1 cellular context compared by ENCODE assay signal in the genomic region with DNA sequence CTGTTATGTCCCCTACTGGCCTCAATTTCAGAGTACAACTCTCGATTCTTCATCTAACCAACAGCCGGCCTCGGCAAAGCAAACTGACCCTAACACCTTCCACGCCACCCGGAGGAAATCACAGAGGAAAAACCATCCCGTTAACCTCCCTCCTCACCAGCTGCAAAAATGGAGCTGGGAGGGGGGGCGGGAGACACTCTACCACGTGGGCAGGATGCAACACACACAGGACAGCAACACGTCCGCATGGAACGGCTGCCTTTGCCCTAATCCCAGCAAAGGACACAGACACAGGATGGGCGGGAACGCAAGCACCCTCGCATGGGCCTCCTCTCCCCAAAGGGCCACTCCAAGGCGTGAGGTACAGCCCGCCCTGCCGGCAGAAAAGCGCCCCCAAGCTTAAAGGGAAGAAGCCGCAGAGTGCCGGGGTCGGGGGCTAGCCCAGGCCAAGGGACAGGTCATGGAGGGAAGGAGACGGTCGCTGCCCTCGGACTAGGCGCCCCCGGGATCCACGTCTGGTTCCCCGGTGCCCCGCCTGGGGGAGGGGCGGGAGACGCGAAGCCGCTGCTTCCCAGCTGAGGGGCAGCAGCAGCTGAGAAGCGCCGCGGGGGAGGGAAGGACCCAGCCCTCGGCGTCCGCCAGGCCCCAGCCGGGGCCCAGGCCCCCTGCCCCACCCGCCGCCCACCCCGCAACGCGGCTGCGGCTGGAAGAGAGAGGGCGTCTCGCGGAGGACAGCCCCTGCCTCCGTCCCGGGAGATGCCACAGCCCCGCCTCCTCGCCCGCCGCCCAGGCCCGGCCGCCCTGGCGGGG.
TF ChIP-seq lines count a peak whose summit lies in the region.

No MANE protein-coding gene starts in this region.

TF ChIP-seq in HEK293, 187 proteins besides CTCF, POLR2A, EP300 and RAD21 (continued from another document and continues in another):
- TF ChIP-seq, protein P1, sequence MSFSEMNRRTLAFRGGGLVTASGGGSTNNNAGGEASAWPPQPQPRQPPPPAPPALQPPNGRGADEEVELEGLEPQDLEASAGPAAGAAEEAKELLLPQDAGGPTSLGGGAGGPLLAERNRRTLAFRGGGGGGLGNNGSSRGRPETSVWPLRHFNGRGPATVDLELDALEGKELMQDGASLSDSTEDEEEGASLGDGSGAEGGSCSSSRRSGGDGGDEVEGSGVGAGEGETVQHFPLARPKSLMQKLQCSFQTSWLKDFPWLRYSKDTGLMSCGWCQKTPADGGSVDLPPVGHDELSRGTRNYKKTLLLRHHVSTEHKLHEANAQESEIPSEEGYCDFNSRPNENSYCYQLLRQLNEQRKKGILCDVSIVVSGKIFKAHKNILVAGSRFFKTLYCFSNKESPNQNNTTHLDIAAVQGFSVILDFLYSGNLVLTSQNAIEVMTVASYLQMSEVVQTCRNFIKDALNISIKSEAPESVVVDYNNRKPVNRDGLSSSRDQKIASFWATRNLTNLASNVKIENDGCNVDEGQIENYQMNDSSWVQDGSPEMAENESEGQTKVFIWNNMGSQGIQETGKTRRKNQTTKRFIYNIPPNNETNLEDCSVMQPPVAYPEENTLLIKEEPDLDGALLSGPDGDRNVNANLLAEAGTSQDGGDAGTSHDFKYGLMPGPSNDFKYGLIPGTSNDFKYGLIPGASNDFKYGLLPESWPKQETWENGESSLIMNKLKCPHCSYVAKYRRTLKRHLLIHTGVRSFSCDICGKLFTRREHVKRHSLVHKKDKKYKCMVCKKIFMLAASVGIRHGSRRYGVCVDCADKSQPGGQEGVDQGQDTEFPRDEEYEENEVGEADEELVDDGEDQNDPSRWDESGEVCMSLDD (tag by site-specific recombination; IDR thresholded peaks at IDR 0.05) = peak; percentile 72
- TF ChIP-seq MYNN (tag by site-specific recombination; IDR thresholded peaks at IDR 0.05; ENCODE audit: borderline replicate concordance) (no peak), ZBTB21 (tag by site-specific recombination; IDR thresholded peaks at IDR 0.05) (no peak), ZNF394 (tag by site-specific recombination; IDR thresholded peaks at IDR 0.05; ENCODE audit: borderline replicate concordance) (peak; percentile 44; the same call in 1 of the 2 replicates), SP3 (tag by site-specific recombination; IDR thresholded peaks at IDR 0.05) (peak; percentile 63), IKZF3 (tag by site-specific recombination; IDR thresholded peaks at IDR 0.05) (0 out of 2 replicates have a peak, but pooled peaks have one; percentile 30), ZNF248 (tag by site-specific recombination; IDR thresholded peaks at IDR 0.05) (no peak), KLF16 (tag by site-specific recombination; IDR thresholded peaks at IDR 0.05) (peak; percentile 78), GFI1B (tag by site-specific recombination; IDR thresholded peaks at IDR 0.05) (no peak), ZFP69B (tag by site-specific recombination; IDR thresholded peaks at IDR 0.05) (0 out of 2 replicates have a peak, but pooled peaks have one; percentile 40), ZNF48 (tag by site-specific recombination; IDR thresholded peaks at IDR 0.05) (no peak), YY1 (tag by site-specific recombination; IDR thresholded peaks at IDR 0.05) (no peak), ZNF785 (tag by site-specific recombination; IDR thresholded peaks at IDR 0.05) (no peak), ZXDB (tag by site-specific recombination; IDR thresholded peaks at IDR 0.05) (peak; percentile 50), GLIS1 (tag by site-specific recombination; IDR thresholded peaks at IDR 0.05) (peak; percentile 15; the same call in 1 of the 2 replicates), ZNF24 (tag by site-specific recombination; IDR thresholded peaks at IDR 0.05) (peak; percentile 59; the same call in 1 of the 2 replicates), ZNF324 (tag by site-specific recombination; IDR thresholded peaks at IDR 0.05) (peak; percentile 57; the same call in 1 of the 2 replicates), GLIS2 (tag by site-specific recombination; IDR thresholded peaks at IDR 0.05) (peak; percentile 88), YY2 (tag by site-specific recombination; IDR thresholded peaks at IDR 0.05) (no peak), ZFHX2 (tag by site-specific recombination; conservative IDR thresholded peaks at IDR 0.05) (peak; percentile 7), KLF9 (tag by site-specific recombination; IDR thresholded peaks at IDR 0.05; ENCODE audit: low read depth) (peak; percentile 75), ZNF132 (tag by site-specific recombination; IDR thresholded peaks at IDR 0.05; ENCODE audit: borderline replicate concordance) (no peak), ZNF354C (tag by site-specific recombination; IDR thresholded peaks at IDR 0.05; ENCODE audit: borderline replicate concordance, low read depth) (no peak), ZNF473 (tag by site-specific recombination; IDR thresholded peaks at IDR 0.05) (no peak), ZNF174 (tag by site-specific recombination; IDR thresholded peaks at IDR 0.05) (no peak), SP7 (tag by site-specific recombination; IDR thresholded peaks at IDR 0.05) (peak; percentile 61; the same call in 1 of the 2 replicates), ZNF335 (tag by site-specific recombination; conservative IDR thresholded peaks at IDR 0.05) (peak; percentile 95), ZEB2 (tag by site-specific recombination; IDR thresholded peaks at IDR 0.05) (peak; percentile 69), ZNF658 (tag by site-specific recombination; IDR thresholded peaks at IDR 0.05) (no peak), ZNF302 (tag by site-specific recombination; IDR thresholded peaks at IDR 0.05; ENCODE audit: low read depth) (no peak)
- TF ChIP-seq, protein P2, sequence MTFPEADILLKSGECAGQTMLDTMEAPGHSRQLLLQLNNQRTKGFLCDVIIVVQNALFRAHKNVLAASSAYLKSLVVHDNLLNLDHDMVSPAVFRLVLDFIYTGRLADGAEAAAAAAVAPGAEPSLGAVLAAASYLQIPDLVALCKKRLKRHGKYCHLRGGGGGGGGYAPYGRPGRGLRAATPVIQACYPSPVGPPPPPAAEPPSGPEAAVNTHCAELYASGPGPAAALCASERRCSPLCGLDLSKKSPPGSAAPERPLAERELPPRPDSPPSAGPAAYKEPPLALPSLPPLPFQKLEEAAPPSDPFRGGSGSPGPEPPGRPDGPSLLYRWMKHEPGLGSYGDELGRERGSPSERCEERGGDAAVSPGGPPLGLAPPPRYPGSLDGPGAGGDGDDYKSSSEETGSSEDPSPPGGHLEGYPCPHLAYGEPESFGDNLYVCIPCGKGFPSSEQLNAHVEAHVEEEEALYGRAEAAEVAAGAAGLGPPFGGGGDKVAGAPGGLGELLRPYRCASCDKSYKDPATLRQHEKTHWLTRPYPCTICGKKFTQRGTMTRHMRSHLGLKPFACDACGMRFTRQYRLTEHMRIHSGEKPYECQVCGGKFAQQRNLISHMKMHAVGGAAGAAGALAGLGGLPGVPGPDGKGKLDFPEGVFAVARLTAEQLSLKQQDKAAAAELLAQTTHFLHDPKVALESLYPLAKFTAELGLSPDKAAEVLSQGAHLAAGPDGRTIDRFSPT (tag by site-specific recombination; IDR thresholded peaks at IDR 0.05) = 0 out of 2 replicates have a peak, but pooled peaks have one; percentile 18
- TF ChIP-seq, protein P3, sequence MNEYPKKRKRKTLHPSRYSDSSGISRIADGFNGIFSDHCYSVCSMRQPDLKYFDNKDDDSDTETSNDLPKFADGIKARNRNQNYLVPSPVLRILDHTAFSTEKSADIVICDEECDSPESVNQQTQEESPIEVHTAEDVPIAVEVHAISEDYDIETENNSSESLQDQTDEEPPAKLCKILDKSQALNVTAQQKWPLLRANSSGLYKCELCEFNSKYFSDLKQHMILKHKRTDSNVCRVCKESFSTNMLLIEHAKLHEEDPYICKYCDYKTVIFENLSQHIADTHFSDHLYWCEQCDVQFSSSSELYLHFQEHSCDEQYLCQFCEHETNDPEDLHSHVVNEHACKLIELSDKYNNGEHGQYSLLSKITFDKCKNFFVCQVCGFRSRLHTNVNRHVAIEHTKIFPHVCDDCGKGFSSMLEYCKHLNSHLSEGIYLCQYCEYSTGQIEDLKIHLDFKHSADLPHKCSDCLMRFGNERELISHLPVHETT (tag by site-specific recombination; IDR thresholded peaks at IDR 0.05) = 0 out of 2 replicates have a peak, but pooled peaks have one; percentile 33
- TF ChIP-seq, protein P4, sequence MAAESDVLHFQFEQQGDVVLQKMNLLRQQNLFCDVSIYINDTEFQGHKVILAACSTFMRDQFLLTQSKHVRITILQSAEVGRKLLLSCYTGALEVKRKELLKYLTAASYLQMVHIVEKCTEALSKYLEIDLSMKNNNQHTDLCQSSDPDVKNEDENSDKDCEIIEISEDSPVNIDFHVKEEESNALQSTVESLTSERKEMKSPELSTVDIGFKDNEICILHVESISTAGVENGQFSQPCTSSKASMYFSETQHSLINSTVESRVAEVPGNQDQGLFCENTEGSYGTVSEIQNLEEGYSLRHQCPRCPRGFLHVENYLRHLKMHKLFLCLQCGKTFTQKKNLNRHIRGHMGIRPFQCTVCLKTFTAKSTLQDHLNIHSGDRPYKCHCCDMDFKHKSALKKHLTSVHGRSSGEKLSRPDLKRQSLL (tag by site-specific recombination; IDR thresholded peaks at IDR 0.05) = no peak
- TF ChIP-seq, protein P5, sequence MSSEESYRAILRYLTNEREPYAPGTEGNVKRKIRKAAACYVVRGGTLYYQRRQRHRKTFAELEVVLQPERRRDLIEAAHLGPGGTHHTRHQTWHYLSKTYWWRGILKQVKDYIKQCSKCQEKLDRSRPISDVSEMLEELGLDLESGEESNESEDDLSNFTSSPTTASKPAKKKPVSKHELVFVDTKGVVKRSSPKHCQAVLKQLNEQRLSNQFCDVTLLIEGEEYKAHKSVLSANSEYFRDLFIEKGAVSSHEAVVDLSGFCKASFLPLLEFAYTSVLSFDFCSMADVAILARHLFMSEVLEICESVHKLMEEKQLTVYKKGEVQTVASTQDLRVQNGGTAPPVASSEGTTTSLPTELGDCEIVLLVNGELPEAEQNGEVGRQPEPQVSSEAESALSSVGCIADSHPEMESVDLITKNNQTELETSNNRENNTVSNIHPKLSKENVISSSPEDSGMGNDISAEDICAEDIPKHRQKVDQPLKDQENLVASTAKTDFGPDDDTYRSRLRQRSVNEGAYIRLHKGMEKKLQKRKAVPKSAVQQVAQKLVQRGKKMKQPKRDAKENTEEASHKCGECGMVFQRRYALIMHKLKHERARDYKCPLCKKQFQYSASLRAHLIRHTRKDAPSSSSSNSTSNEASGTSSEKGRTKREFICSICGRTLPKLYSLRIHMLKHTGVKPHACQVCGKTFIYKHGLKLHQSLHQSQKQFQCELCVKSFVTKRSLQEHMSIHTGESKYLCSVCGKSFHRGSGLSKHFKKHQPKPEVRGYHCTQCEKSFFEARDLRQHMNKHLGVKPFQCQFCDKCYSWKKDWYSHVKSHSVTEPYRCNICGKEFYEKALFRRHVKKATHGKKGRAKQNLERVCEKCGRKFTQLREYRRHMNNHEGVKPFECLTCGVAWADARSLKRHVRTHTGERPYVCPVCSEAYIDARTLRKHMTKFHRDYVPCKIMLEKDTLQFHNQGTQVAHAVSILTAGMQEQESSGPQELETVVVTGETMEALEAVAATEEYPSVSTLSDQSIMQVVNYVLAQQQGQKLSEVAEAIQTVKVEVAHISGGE (tag by site-specific recombination; conservative IDR thresholded peaks at IDR 0.05; ENCODE audit: low read depth) = 0 out of 2 replicates have a peak, but pooled peaks have one; percentile 30
- TF ChIP-seq, protein P6, sequence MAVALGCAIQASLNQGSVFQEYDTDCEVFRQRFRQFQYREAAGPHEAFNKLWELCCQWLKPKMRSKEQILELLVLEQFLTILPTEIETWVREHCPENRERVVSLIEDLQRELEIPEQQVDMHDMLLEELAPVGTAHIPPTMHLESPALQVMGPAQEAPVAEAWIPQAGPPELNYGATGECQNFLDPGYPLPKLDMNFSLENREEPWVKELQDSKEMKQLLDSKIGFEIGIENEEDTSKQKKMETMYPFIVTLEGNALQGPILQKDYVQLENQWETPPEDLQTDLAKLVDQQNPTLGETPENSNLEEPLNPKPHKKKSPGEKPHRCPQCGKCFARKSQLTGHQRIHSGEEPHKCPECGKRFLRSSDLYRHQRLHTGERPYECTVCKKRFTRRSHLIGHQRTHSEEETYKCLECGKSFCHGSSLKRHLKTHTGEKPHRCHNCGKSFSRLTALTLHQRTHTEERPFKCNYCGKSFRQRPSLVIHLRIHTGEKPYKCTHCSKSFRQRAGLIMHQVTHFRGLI (tag by site-specific recombination; IDR thresholded peaks at IDR 0.05) = no peak
- TF ChIP-seq, protein P7, sequence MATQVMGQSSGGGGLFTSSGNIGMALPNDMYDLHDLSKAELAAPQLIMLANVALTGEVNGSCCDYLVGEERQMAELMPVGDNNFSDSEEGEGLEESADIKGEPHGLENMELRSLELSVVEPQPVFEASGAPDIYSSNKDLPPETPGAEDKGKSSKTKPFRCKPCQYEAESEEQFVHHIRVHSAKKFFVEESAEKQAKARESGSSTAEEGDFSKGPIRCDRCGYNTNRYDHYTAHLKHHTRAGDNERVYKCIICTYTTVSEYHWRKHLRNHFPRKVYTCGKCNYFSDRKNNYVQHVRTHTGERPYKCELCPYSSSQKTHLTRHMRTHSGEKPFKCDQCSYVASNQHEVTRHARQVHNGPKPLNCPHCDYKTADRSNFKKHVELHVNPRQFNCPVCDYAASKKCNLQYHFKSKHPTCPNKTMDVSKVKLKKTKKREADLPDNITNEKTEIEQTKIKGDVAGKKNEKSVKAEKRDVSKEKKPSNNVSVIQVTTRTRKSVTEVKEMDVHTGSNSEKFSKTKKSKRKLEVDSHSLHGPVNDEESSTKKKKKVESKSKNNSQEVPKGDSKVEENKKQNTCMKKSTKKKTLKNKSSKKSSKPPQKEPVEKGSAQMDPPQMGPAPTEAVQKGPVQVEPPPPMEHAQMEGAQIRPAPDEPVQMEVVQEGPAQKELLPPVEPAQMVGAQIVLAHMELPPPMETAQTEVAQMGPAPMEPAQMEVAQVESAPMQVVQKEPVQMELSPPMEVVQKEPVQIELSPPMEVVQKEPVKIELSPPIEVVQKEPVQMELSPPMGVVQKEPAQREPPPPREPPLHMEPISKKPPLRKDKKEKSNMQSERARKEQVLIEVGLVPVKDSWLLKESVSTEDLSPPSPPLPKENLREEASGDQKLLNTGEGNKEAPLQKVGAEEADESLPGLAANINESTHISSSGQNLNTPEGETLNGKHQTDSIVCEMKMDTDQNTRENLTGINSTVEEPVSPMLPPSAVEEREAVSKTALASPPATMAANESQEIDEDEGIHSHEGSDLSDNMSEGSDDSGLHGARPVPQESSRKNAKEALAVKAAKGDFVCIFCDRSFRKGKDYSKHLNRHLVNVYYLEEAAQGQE (tag by site-specific recombination; IDR thresholded peaks at IDR 0.05) = no peak
- TF ChIP-seq, protein P8, sequence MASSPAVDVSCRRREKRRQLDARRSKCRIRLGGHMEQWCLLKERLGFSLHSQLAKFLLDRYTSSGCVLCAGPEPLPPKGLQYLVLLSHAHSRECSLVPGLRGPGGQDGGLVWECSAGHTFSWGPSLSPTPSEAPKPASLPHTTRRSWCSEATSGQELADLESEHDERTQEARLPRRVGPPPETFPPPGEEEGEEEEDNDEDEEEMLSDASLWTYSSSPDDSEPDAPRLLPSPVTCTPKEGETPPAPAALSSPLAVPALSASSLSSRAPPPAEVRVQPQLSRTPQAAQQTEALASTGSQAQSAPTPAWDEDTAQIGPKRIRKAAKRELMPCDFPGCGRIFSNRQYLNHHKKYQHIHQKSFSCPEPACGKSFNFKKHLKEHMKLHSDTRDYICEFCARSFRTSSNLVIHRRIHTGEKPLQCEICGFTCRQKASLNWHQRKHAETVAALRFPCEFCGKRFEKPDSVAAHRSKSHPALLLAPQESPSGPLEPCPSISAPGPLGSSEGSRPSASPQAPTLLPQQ (tag by site-specific recombination; IDR thresholded peaks at IDR 0.05) = peak; percentile 28
